29 cellular contexts compared by ENCODE assay signal in genomic region chr13:54775501-54776191, GRCh38.
"Had no signal": no experiment of that assay in that cellular context is flagged by ENCODE, and none has a peak within 500 bp of the region (broad histone marks: within the 10 kb centered on the region; RNA-seq: fewer than 3 reads in every experiment).

No MANE protein-coding gene starts in this region.

- H3K4me1 ChIP-seq: body of pancreas, breast epithelium had no signal

- H3K27ac Mint-ChIP-seq: activated CD4-positive, alpha-beta T cell treated with anti-CD3 and anti-CD28 coated beads, Interleukin-2, amount 10 ng/mL, durations not matched to agents 24 days and 14 days; activated CD8-positive, alpha-beta T cell treated with anti-CD3 and anti-CD28 coated beads, Interleukin-2, amount 10 ng/mL, durations not matched to agents 7 days and 5 days; activated naive CD4-positive, alpha-beta T cell treated with anti-CD3 and anti-CD28 coated beads, Interleukin-2, amount 50 U/mL, for 24 hours; activated naive CD8-positive, alpha-beta T cell treated with anti-CD3 and anti-CD28 coated beads, Interleukin-2, amount 10 ng/mL, durations not matched to agents 7 days and 5 days; activated T-cell treated with anti-CD3 and anti-CD28 coated beads, Interleukin-2, amount 50 U/mL, for 24 hours; activated T-helper 2 cell treated with anti-CD3 and anti-CD28 coated beads, Interferon-gamma antibody, Interleukin-2, Interleukin-4, amounts not matched to agents 10 μg/mL and 5 μg/mL and 100 μg/mL, durations not matched to agents 14 hours and 24 hours and 36 hours had no signal

- H3K27me3 ChIP-seq: body of pancreas, breast epithelium had no signal

- DNase-seq: activated CD4-positive, alpha-beta T cell treated with anti-CD3 and anti-CD28 coated beads, Interleukin-2, amount 10 ng/mL, durations not matched to agents 24 days and 14 days; activated CD4-positive, alpha-beta T cell treated with anti-CD3 and anti-CD28 coated beads, Interleukin-2, amount 50 U/mL, for 4 hours; activated CD4-positive, CD25-positive, alpha-beta regulatory T cell; activated CD8-positive, alpha-beta T cell treated with anti-CD3 and anti-CD28 coated beads, Interleukin-2, amount 10 ng/mL, durations not matched to agents 7 days and 5 days; activated gamma-delta T cell; activated naive CD4-positive, alpha-beta T cell treated with Interleukin-2 at 50 U/mL for 16 hours; activated naive CD8-positive, alpha-beta T cell treated with anti-CD3 and anti-CD28 coated beads, Interleukin-2, amount 10 ng/mL, durations not matched to agents 7 days and 5 days; activated T-cell treated with anti-CD3 and anti-CD28 coated beads, Interleukin-2, amount 50 U/mL, for 24 hours; amygdala; body of pancreas; Karpas-422; KBM-7; NCI-H1105; NCI-H1417 treated with DMSO at 0.1 percent for 48 hours; NCI-H187 treated with DMSO at 0.1 percent for 48 hours; NCI-H2081; NCI-H226; NCI-H446 treated with DMSO at 0.1 percent for 48 hours; NCI-H524 treated with DMSO at 0.1 percent for 48 hours; SIG-M5; SW 1271; T-helper 1 cell; T-helper 2 cell; T-helper 9 cell had no signal

- H3K27me3 Mint-ChIP-seq: activated CD4-positive, alpha-beta T cell treated with anti-CD3 and anti-CD28 coated beads, Interleukin-2, amount 10 ng/mL, durations not matched to agents 24 days and 14 days; activated naive CD4-positive, alpha-beta T cell treated with anti-CD3 and anti-CD28 coated beads, Interleukin-2, amount 50 U/mL, for 24 hours; activated naive CD8-positive, alpha-beta T cell treated with anti-CD3 and anti-CD28 coated beads, Interleukin-2, amount 10 ng/mL, durations not matched to agents 7 days and 5 days; activated T-cell treated with anti-CD3 and anti-CD28 coated beads, Interleukin-2, amount 50 U/mL, for 24 hours had no signal

- H3K27ac ChIP-seq: body of pancreas, breast epithelium, VCaP had no signal

- H3K4me3 ChIP-seq: body of pancreas, breast epithelium had no signal

- H3K4me1 Mint-ChIP-seq: activated CD4-positive, alpha-beta T cell treated with anti-CD3 and anti-CD28 coated beads, Interleukin-2, amount 10 ng/mL, durations not matched to agents 24 days and 14 days; activated naive CD4-positive, alpha-beta T cell treated with anti-CD3 and anti-CD28 coated beads, Interleukin-2, amount 50 U/mL, for 24 hours; activated naive CD8-positive, alpha-beta T cell treated with anti-CD3 and anti-CD28 coated beads, Interleukin-2, amount 10 ng/mL, durations not matched to agents 7 days and 5 days had no signal

- H3K9me3 ChIP-seq: body of pancreas, breast epithelium had no signal

- H3K36me3 ChIP-seq: breast epithelium had no signal

- ATAC-seq: activated CD8-positive, alpha-beta T cell treated with anti-CD3 and anti-CD28 coated beads, Interleukin-2, amount 10 ng/mL, durations not matched to agents 7 days and 5 days; body of pancreas; Panc1 had no signal

- H3K36me3 Mint-ChIP-seq: activated naive CD4-positive, alpha-beta T cell treated with anti-CD3 and anti-CD28 coated beads, Interleukin-2, amount 50 U/mL, for 24 hours; activated naive CD8-positive, alpha-beta T cell treated with anti-CD3 and anti-CD28 coated beads, Interleukin-2, amount 10 ng/mL, durations not matched to agents 7 days and 5 days had no signal

- H3K4me3 Mint-ChIP-seq: activated CD4-positive, alpha-beta T cell treated with anti-CD3 and anti-CD28 coated beads, Interleukin-2, amount 10 ng/mL, durations not matched to agents 24 days and 14 days; activated CD8-positive, alpha-beta T cell treated with anti-CD3 and anti-CD28 coated beads, Interleukin-2, amount 10 ng/mL, durations not matched to agents 7 days and 5 days; activated naive CD4-positive, alpha-beta T cell treated with anti-CD3 and anti-CD28 coated beads, Interleukin-2, amount 50 U/mL, for 24 hours; activated naive CD8-positive, alpha-beta T cell treated with anti-CD3 and anti-CD28 coated beads, Interleukin-2, amount 10 ng/mL, durations not matched to agents 7 days and 5 days; activated T-cell treated with anti-CD3 and anti-CD28 coated beads, Interleukin-2, amount 50 U/mL, for 24 hours had no signal
